Comparison of ENCODE assay signal across 8 cellular contexts in genomic region chr14:105473677-105474477, GRCh38. TPM values are rescaled to one million over a fixed set of nuclear protein-coding genes. Genes with fewer than 3 reads are reported as not detected.
DNase-seq lines count a peak whose midpoint lies in the region; ATAC-seq and TF ChIP-seq lines count a peak whose summit lies in the region.

No MANE protein-coding gene starts in this region.

- RAD21 ChIA-PET in HCT116 (lab: Charles Lee; ENCODE audit: low non-redundant PET in 1 of 2, low total read pairs in 2 of 2, uncharacterized antibody in 2 of 2, unreplicated experiment in 2 of 2) = no interaction called here

- POLR2A ChIA-PET in AG04449 (lab: Yijun Ruan, JAX) (no interaction called here), HCT116 (lab: Charles Lee) (no interaction called here)

- no peak for TF ChIP-seq RAD21 in HCT116 (IDR thresholded peaks at IDR 0.05; ENCODE audit: low read depth)

- no peaks in the 10 kb centered on the region for H3K9me2 ChIP-seq in HCT116 (ENCODE audit: insufficient read depth)

- H3K4me3 ChIP-seq in AG04449 (ENCODE audit: low read depth, low read length) (peak overlapping the region; percentile 62), HCT116 (replicated peaks in 1 of 2; ENCODE audit: low read depth in 1 of 2, low read length in 2 of 2) (peak overlapping the region; percentile 43 to 59), lower lobe of right lung (peak overlapping the region; percentile 63)

- no peaks in the 10 kb centered on the region for H3K27me3 ChIP-seq in HCT116 (ENCODE audit: insufficient read depth, low read length)
- peaks cover 7% of the 10 kb centered on the region for H3K27me3 ChIP-seq in lower lobe of right lung (ENCODE audit: low read depth)

- no peaks in the 10 kb centered on the region for H3K4me1 Mint-ChIP-seq in activated CD8-positive, alpha-beta memory T cell treated with anti-CD3 and anti-CD28 coated beads, Interleukin-2, amount 10 ng/mL, durations not matched to agents 7 days and 5 days
- peaks cover 8% of the 10 kb centered on the region in 2 donors for H3K4me1 Mint-ChIP-seq in effector memory CD8-positive, alpha-beta T cell (ENCODE audit: low read depth in 2 of 2)

- H3K4me1 ChIP-seq in HCT116 (ENCODE audit: control insufficient read depth in 1 of 2, insufficient read depth in 2 of 2, low read length in 2 of 2) (peaks cover 21 to 27% of the 10 kb centered on the region in 2 experiments), lower lobe of right lung (peaks cover 69% of the 10 kb centered on the region)

- H3K9me3 Mint-ChIP-seq in activated CD8-positive, alpha-beta memory T cell treated with anti-CD3 and anti-CD28 coated beads, Interleukin-2, amount 10 ng/mL, durations not matched to agents 7 days and 5 days (ENCODE audit: low read depth) = no peaks in the 10 kb centered on the region
- H3K9me3 Mint-ChIP-seq in effector memory CD8-positive, alpha-beta T cell = peaks cover 0 to 3% of the 10 kb centered on the region in 2 donors

- H3K27ac Mint-ChIP-seq in activated CD8-positive, alpha-beta memory T cell treated with anti-CD3 and anti-CD28 coated beads, Interleukin-2, amount 10 ng/mL, durations not matched to agents 7 days and 5 days = no peak overlapping the region
- H3K27ac Mint-ChIP-seq in effector memory CD8-positive, alpha-beta T cell = no peak overlapping the region

- DNase-seq in AG04449 (ENCODE audit: low read depth, low spot score) = no peak
- DNase-seq in HCT116 (ENCODE audit: low read depth, low spot score) = peak; percentile 66
- DNase-seq in NCI-H748 (lab: John Stamatoyannopoulos, UW; ENCODE audit: unreplicated experiment) = peak; percentile 97
- DNase-seq in activated CD8-positive, alpha-beta memory T cell treated with anti-CD3 and anti-CD28 coated beads, Interleukin-2, amount 10 ng/mL, durations not matched to agents 7 days and 5 days = peak; percentile 76
- peak; percentile 44 to 50 (median 48) for DNase-seq in effector memory CD8-positive, alpha-beta T cell
- peak; percentile 94 for DNase-seq in lower lobe of right lung
- peak; percentile 70 for DNase-seq in stimulated activated CD8-positive, alpha-beta memory T cell treated with anti-CD3 and anti-CD28 coated beads, Interleukin-4, amount 100 ng/mL, for 48 hours

- intact Hi-C loops in HCT116 (cut with micrococcal nuclease) (no loop called here), lower lobe of right lung (cut with DNase I) (no loop called here)

- H3K36me3 ChIP-seq in HCT116 (ENCODE audit: control insufficient read depth in 1 of 2, insufficient read depth in 2 of 2, low read length in 2 of 2) (no peaks in the 10 kb centered on the region; a peak in 1 of 4 replicates), lower lobe of right lung (peaks cover 21% of the 10 kb centered on the region)

- H3K4me2 ChIP-seq in HCT116 (ENCODE audit: low read length) = peak overlapping the region; percentile 97

- no TSS peak for BruUV-seq in HCT116 (replicated peaks; lab: Mats Ljungman, UMichigan)

- peaks cover 21% of the 10 kb centered on the region for H3K27me3 Mint-ChIP-seq in activated CD8-positive, alpha-beta memory T cell treated with anti-CD3 and anti-CD28 coated beads, Interleukin-2, amount 10 ng/mL, durations not matched to agents 7 days and 5 days
- H3K27me3 Mint-ChIP-seq in effector memory CD8-positive, alpha-beta T cell = no peaks in the 10 kb centered on the region

- H2AFZ ChIP-seq in HCT116 (ENCODE audit: low read depth, low read length, poor library complexity, severe bottlenecking) = no peak overlapping the region

- TF ChIP-seq POLR2A in HCT116 (IDR thresholded peaks at IDR 0.05; ENCODE audit: borderline replicate concordance, extremely low read depth, insufficient read depth, insufficient read length) = no peak

- peak overlapping the region; percentile 40 for H3K4me3 Mint-ChIP-seq in activated CD8-positive, alpha-beta memory T cell treated with anti-CD3 and anti-CD28 coated beads, Interleukin-2, amount 10 ng/mL, durations not matched to agents 7 days and 5 days
- peak overlapping the region; percentile 75 to 76 for H3K4me3 Mint-ChIP-seq in effector memory CD8-positive, alpha-beta T cell

- H3K79me2 ChIP-seq in HCT116 (ENCODE audit: insufficient read depth, low read length) = no peaks in the 10 kb centered on the region

- ATAC-seq in HCT116 (peak; percentile 80), lower lobe of right lung (peak; percentile 76 to 78), HG03139 (IDR thresholded peaks at IDR 0.05; ENCODE audit: unreplicated experiment) (no peak)
- peak; percentile 77 for ATAC-seq in activated CD8-positive, alpha-beta memory T cell treated with anti-CD3 and anti-CD28 coated beads, Interleukin-2, amount 10 ng/mL, durations not matched to agents 7 days and 5 days
- ATAC-seq in effector memory CD8-positive, alpha-beta T cell (replicated peaks) = peak; percentile 59

- peak overlapping the region; percentile 83 for H3K27ac ChIP-seq in HCT116 (ENCODE audit: low read depth, low read length)
- peak overlapping the region; percentile 87 for H3K27ac ChIP-seq in lower lobe of right lung

- H3K36me3 Mint-ChIP-seq in activated CD8-positive, alpha-beta memory T cell treated with anti-CD3 and anti-CD28 coated beads, Interleukin-2, amount 10 ng/mL, durations not matched to agents 7 days and 5 days = peaks cover 2% of the 10 kb centered on the region
- peaks cover 28% of the 10 kb centered on the region for H3K36me3 Mint-ChIP-seq in effector memory CD8-positive, alpha-beta T cell (ENCODE audit: insufficient read depth)

- H3K9ac ChIP-seq in HCT116 (ENCODE audit: low read length) = peak overlapping the region; percentile 63

- CTCF ChIA-PET in AG04449 (lab: Yijun Ruan, JAX) = no interaction called here
- CTCF ChIA-PET in HCT116 (lab: Charles Lee) = interaction anchor here (1.0 to 4.7 kb wide), 2 partner anchors 8 to 16 kb away, joined by 3 to 20 read pairs; no protein-coding TSS in a partner anchor
- CTCF ChIA-PET in activated CD8-positive, alpha-beta memory T cell treated with anti-CD3 and anti-CD28 coated beads, Interleukin-2, amount 10 ng/mL, durations not matched to agents 7 days and 5 days (lab: Charles Lee) = interaction anchor here (1.1 to 2.5 kb wide), 2 partner anchors 16 to 54 kb away, joined by 3 to 11 read pairs; no protein-coding TSS in a partner anchor

- TF ChIP-seq CTCF in AG04449 (IDR thresholded peaks at IDR 0.05; ENCODE audit: insufficient read depth, low read length, missing control alignments) (no peak), HCT116 (IDR thresholded peaks at IDR 0.05 in 2 of 3, conservative IDR thresholded peaks at IDR 0.05 in 1 of 3; ENCODE audit: borderline replicate concordance in 1 of 3, insufficient read depth in 1 of 3, low read depth in 2 of 3, low read length in 2 of 3) (no peak), lower lobe of right lung (IDR thresholded peaks at IDR 0.05) (no peak)

- no peaks in the 10 kb centered on the region for H3K9me3 ChIP-seq in HCT116 (ENCODE audit: control insufficient read depth in 1 of 2, insufficient read depth in 1 of 2, low read depth in 1 of 2, low read length in 2 of 2)
- H3K9me3 ChIP-seq in lower lobe of right lung = no peaks in the 10 kb centered on the region

- no peaks in the 10 kb centered on the region for H4K20me1 ChIP-seq in HCT116 (ENCODE audit: insufficient read depth)

TF ChIP-seq in HCT116, 20 proteins besides CTCF, POLR2A, EP300 and RAD21:
- TF ChIP-seq TCF7L2 (IDR thresholded peaks at IDR 0.05; ENCODE audit: borderline replicate concordance, extremely low read depth, insufficient read depth, insufficient read length) (peak; percentile 81), ELF1 (IDR thresholded peaks at IDR 0.05; ENCODE audit: borderline replicate concordance, low read depth) (no peak), CBX3 (IDR thresholded peaks at IDR 0.05; ENCODE audit: low read depth) (no peak), POLR2AphosphoS5 (IDR thresholded peaks at IDR 0.05; ENCODE audit: low read depth, low read length) (0 out of 2 replicates have a peak, but pooled peaks have one; percentile 6)

RNA-seq across cellular contexts. Expression of gene CRIP2, which starts 0.7 kb away (rescaled TPM):
- total RNA-seq in HCT116 (2021; ENCODE audit: unreplicated experiment) (31.1 TPM), lower lobe of right lung (143 TPM)
- polyA plus RNA-seq in HCT116 (2012) = 37.8 and 43.3 TPM in 2 replicates
- total RNA-seq in activated CD8-positive, alpha-beta memory T cell treated with anti-CD3 and anti-CD28 coated beads, Interleukin-2, amount 10 ng/mL, durations not matched to agents 7 days and 5 days = under 1 TPM in 1 of 2 experiments, not detected in 1; 0.68 TPM

RNA-seq across cellular contexts. Expression of gene CRIP1, which starts 12.8 kb away (rescaled TPM):
- total RNA-seq in HCT116 (2021; ENCODE audit: unreplicated experiment) (260 TPM), lower lobe of right lung (237 TPM)
- polyA plus RNA-seq in HCT116 (2012) = 613 and 656 TPM in 2 replicates
- 100 to 1,000 TPM; 546 to 574 TPM for total RNA-seq in activated CD8-positive, alpha-beta memory T cell treated with anti-CD3 and anti-CD28 coated beads, Interleukin-2, amount 10 ng/mL, durations not matched to agents 7 days and 5 days

RNA-seq across cellular contexts. Expression of gene TEDC1, which starts 17.2 kb away (rescaled TPM):
- total RNA-seq in HCT116 (2021; ENCODE audit: unreplicated experiment) (40.4 TPM), lower lobe of right lung (10.6 TPM)
- polyA plus RNA-seq in HCT116 (2012) = 30.8 and 33.5 TPM in 2 replicates
- 10 to 100 TPM; 40.6 to 56.8 TPM for total RNA-seq in activated CD8-positive, alpha-beta memory T cell treated with anti-CD3 and anti-CD28 coated beads, Interleukin-2, amount 10 ng/mL, durations not matched to agents 7 days and 5 days

RNA-seq across cellular contexts. Expression of gene TMEM121, which starts 52.5 kb away (rescaled TPM):
- total RNA-seq in HCT116 (2021; ENCODE audit: unreplicated experiment) (5.5 TPM), lower lobe of right lung (3.0 TPM)
- polyA plus RNA-seq in HCT116 (2012) = 3.4 and 4.6 TPM in 2 replicates
- total RNA-seq in activated CD8-positive, alpha-beta memory T cell treated with anti-CD3 and anti-CD28 coated beads, Interleukin-2, amount 10 ng/mL, durations not matched to agents 7 days and 5 days = 10 to 100 TPM; 11.5 to 11.9 TPM

RNA-seq across cellular contexts. Expression of gene MTA1, which starts 54.2 kb away (rescaled TPM):
- total RNA-seq in HCT116 (2021; ENCODE audit: unreplicated experiment) (229 TPM), lower lobe of right lung (69.7 TPM)
- 132 and 135 TPM in 2 replicates for polyA plus RNA-seq in HCT116 (2012)
- 100 to 1,000 TPM; 134 to 141 TPM for total RNA-seq in activated CD8-positive, alpha-beta memory T cell treated with anti-CD3 and anti-CD28 coated beads, Interleukin-2, amount 10 ng/mL, durations not matched to agents 7 days and 5 days

Comparison
In these comparisons a context has a peak if more than half of its experiments do, and no peak if none do; other contexts are left out.
1. RNA of gene CRIP2, which starts 0.7 kb away (total RNA-seq): 143 TPM in lower lobe of right lung (single experiment) and 31.1 TPM in HCT116 (single experiment); 0.68 TPM in activated CD8-positive, alpha-beta memory T cell treated with anti-CD3 and anti-CD28 coated beads, Interleukin-2, amount 10 ng/mL, durations not matched to agents 7 days and 5 days; every median in the first group is over 10 times any median in the second.
2. Peak in every context shown above with its lines, with median percentiles within 50 percentile points of each other: H3K4me3 ChIP-seq.